In the genomic region with DNA sequence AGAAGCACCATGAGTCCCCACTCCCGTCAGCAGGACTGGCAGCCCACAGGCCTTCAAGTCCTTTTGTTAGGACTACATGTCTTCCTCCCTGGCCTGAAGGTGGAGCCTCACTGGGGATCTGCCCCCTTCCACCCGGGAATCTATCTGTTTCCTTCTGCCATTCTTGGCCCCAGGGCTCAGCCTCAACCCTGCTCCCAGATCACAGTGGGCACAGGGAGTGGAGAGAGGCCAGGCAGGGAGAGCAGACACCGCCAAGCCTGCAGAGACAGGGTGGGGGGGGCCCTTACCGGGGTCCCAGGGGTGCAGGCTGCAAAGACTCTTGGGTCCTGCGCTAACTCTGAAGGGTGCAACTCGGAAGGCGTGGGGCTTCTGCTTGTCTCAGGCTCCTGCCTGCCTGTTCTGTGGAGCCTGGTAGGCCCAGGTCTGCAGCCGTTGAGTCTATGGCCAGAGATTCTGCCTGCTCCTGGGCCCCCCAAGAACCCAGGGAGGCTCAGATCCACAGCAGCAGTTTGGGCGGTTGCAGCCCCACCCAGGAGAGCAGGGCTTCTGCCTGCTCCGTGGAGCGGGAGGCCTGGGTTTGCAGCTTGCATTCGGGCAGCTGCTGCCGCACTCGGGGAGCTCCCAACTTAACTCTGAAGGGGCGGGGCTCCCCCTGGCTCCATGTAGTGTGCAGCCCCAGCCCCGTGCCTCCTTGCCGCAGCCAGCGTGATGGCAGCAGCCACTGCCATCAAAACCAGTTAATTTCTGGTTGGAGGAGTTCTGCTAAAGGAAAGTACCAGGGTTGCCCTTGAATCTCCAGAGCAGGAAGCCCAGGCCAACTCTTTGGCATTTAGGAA, we compare ENCODE assay signal across 15 cellular contexts. TPM values are rescaled to one million over a fixed set of nuclear protein-coding genes. Genes with fewer than 3 reads are reported as not detected.
DNase-seq lines count a peak whose midpoint lies in the region; ATAC-seq and TF ChIP-seq lines count a peak whose summit lies in the region.
"Had no signal": no experiment of that assay in that cellular context is flagged by ENCODE, and none has a peak within 500 bp of the region (broad histone marks: within the 10 kb centered on the region; RNA-seq: fewer than 3 reads in every experiment).

No MANE protein-coding gene starts in this region.

- no peak for TF ChIP-seq CTCF in neural progenitor cell (IDR thresholded peaks at IDR 0.05)

- intact Hi-C loops in dendritic cell treated with granulocyte-macrophage colony-stimulating factor and Interleukin-4, amounts not matched to agents 40 ng/mL and 50 ng/mL, for 4 days (cut with micrococcal nuclease): no loop called here
- intact Hi-C loops in aorta (cut with DNase I): no loop called here

- H3K9ac ChIP-seq in neural progenitor cell: no peak overlapping the region
- H3K9ac ChIP-seq: BLaER1 had no signal

- H3K9me3 Mint-ChIP-seq in stimulated activated naive CD8-positive, alpha-beta T cell treated with anti-CD3 and anti-CD28 coated beads, Interleukin-15, amount 100 ng/mL, for 72 hours: no peaks in the 10 kb centered on the region
- no peaks in the 10 kb centered on the region for H3K9me3 Mint-ChIP-seq in dendritic cell treated with granulocyte-macrophage colony-stimulating factor and Interleukin-4, amounts not matched to agents 40 ng/mL and 50 ng/mL, for 4 days
- no peaks in the 10 kb centered on the region for H3K9me3 Mint-ChIP-seq in neural progenitor cell
- H3K9me3 Mint-ChIP-seq: CD4-positive, CD25-positive, alpha-beta regulatory T cell had no signal

- no peaks in the 10 kb centered on the region for H3F3A ChIP-seq in neural progenitor cell (ENCODE audit: low read depth)

- no peaks in the 10 kb centered on the region for H3K9me3 ChIP-seq in neural progenitor cell (ENCODE audit: low read depth)
- H3K9me3 ChIP-seq in aorta (ENCODE audit: control insufficient read depth, low read length): no peaks in the 10 kb centered on the region
- H3K9me3 ChIP-seq: BLaER1, HAP-1 had no signal

- no peaks in the 10 kb centered on the region for H3K36me3 ChIP-seq in neural progenitor cell
- no peaks in the 10 kb centered on the region for H3K36me3 ChIP-seq in aorta (ENCODE audit: control insufficient read depth in 1 of 2, insufficient read depth in 2 of 2, low read length in 1 of 2)
- H3K36me3 ChIP-seq: BLaER1, HAP-1 had no signal

- no peak overlapping the region for H3K27ac ChIP-seq in neural progenitor cell
- H3K27ac ChIP-seq in aorta (ENCODE audit: low read depth in 1 of 2, low read length in 2 of 2): no peak overlapping the region
- H3K27ac ChIP-seq: BLaER1 had no signal

- no peak overlapping the region for H3K4me3 Mint-ChIP-seq in stimulated activated naive CD8-positive, alpha-beta T cell treated with anti-CD3 and anti-CD28 coated beads, Interleukin-15, amount 100 ng/mL, for 72 hours
- H3K4me3 Mint-ChIP-seq in dendritic cell treated with granulocyte-macrophage colony-stimulating factor and Interleukin-4, amounts not matched to agents 40 ng/mL and 50 ng/mL, for 4 days: no peak overlapping the region
- H3K4me3 Mint-ChIP-seq in neural progenitor cell: no peak overlapping the region
- H3K4me3 Mint-ChIP-seq: CD4-positive, CD25-positive, alpha-beta regulatory T cell had no signal

- H3K4me3 ChIP-seq in neural progenitor cell (no peak overlapping the region), aorta (ENCODE audit: low read length in 2 of 2) (no peak overlapping the region)
- H3K4me3 ChIP-seq: BLaER1, HAP-1 had no signal

- H3K36me3 Mint-ChIP-seq in dendritic cell treated with granulocyte-macrophage colony-stimulating factor and Interleukin-4, amounts not matched to agents 40 ng/mL and 50 ng/mL, for 4 days (ENCODE audit: low read depth): no peaks in the 10 kb centered on the region
- no peaks in the 10 kb centered on the region for H3K36me3 Mint-ChIP-seq in neural progenitor cell
- H3K36me3 Mint-ChIP-seq: CD4-positive, CD25-positive, alpha-beta regulatory T cell had no signal

- no peaks in the 10 kb centered on the region for H3K27me3 Mint-ChIP-seq in stimulated activated naive CD8-positive, alpha-beta T cell treated with anti-CD3 and anti-CD28 coated beads, Interleukin-15, amount 100 ng/mL, for 72 hours
- no peaks in the 10 kb centered on the region for H3K27me3 Mint-ChIP-seq in dendritic cell treated with granulocyte-macrophage colony-stimulating factor and Interleukin-4, amounts not matched to agents 40 ng/mL and 50 ng/mL, for 4 days
- no peaks in the 10 kb centered on the region for H3K27me3 Mint-ChIP-seq in neural progenitor cell (ENCODE audit: insufficient read depth, low read depth)
- H3K27me3 Mint-ChIP-seq: CD4-positive, CD25-positive, alpha-beta regulatory T cell had no signal

- H3K4me1 Mint-ChIP-seq in stimulated activated naive CD8-positive, alpha-beta T cell treated with anti-CD3 and anti-CD28 coated beads, Interleukin-15, amount 100 ng/mL, for 72 hours: no peaks in the 10 kb centered on the region
- peaks cover 6% of the 10 kb centered on the region for H3K4me1 Mint-ChIP-seq in dendritic cell treated with granulocyte-macrophage colony-stimulating factor and Interleukin-4, amounts not matched to agents 40 ng/mL and 50 ng/mL, for 4 days (ENCODE audit: low read depth)
- H3K4me1 Mint-ChIP-seq in neural progenitor cell: no peaks in the 10 kb centered on the region
- H3K4me1 Mint-ChIP-seq: CD4-positive, CD25-positive, alpha-beta regulatory T cell had no signal

- H4K20me1 ChIP-seq in neural progenitor cell (ENCODE audit: low read depth): no peaks in the 10 kb centered on the region
- H4K20me1 ChIP-seq: BLaER1 had no signal

- no peak for DNase-seq in stimulated activated naive CD8-positive, alpha-beta T cell treated with anti-CD3 and anti-CD28 coated beads, Interleukin-15, amount 100 ng/mL, for 72 hours
- DNase-seq in stimulated activated naive CD8-positive, alpha-beta T cell treated with anti-CD3 and anti-CD28 coated beads, Interleukin-15, Interleukin-2, amounts not matched to agents 100 U/mL and 50 U/mL, for 24 hours: no peak
- DNase-seq in neural progenitor cell (ENCODE audit: low spot score) (no peak), aorta (no peak), NK-92 (lab: John Stamatoyannopoulos, UW; ENCODE audit: unreplicated experiment) (no peak), middle frontal gyrus (ENCODE audit: extremely low spot score, low spot score) (no peak)
- DNase-seq: 8988T; AML-193; CD4-positive, CD25-positive, alpha-beta regulatory T cell; DMS53; GF-D8 had no signal

- no peak overlapping the region for H3K4me2 ChIP-seq in neural progenitor cell
- H3K4me2 ChIP-seq: BLaER1 had no signal

- H3K4me1 ChIP-seq in neural progenitor cell (no peaks in the 10 kb centered on the region), aorta (ENCODE audit: control insufficient read depth in 1 of 2, insufficient read depth in 2 of 2, low read length in 2 of 2) (no peaks in the 10 kb centered on the region)
- H3K4me1 ChIP-seq: BLaER1, HAP-1 had no signal

- 89 to 92% methylated on average over 18 of the region's 18 CpGs for WGBS in aorta, 2 donors

- no peaks in the 10 kb centered on the region for H3K79me2 ChIP-seq in neural progenitor cell (ENCODE audit: low read depth)

- H2AFZ ChIP-seq in neural progenitor cell (replicated peaks): peak overlapping the region; percentile 42

- no peaks in the 10 kb centered on the region for H3K27me3 ChIP-seq in neural progenitor cell
- H3K27me3 ChIP-seq in aorta (ENCODE audit: control insufficient read depth in 1 of 2, insufficient read depth in 2 of 2, low read length in 1 of 2): no peaks in the 10 kb centered on the region
- H3K27me3 ChIP-seq: BLaER1 had no signal

- ATAC-seq in stimulated activated naive CD8-positive, alpha-beta T cell treated with anti-CD3 and anti-CD28 coated beads, Interleukin-15, amount 100 ng/mL, for 72 hours: peak; percentile 9
- ATAC-seq in stimulated activated naive CD8-positive, alpha-beta T cell treated with anti-CD3 and anti-CD28 coated beads, Interleukin-15, Interleukin-2, amounts not matched to agents 100 U/mL and 50 U/mL, for 24 hours: no peak
- ATAC-seq in aorta (ENCODE audit: low FRiP score) (peak; percentile 33), HG03108 (IDR thresholded peaks at IDR 0.05; ENCODE audit: unreplicated experiment) (no peak)

- H3K27ac Mint-ChIP-seq in stimulated activated naive CD8-positive, alpha-beta T cell treated with anti-CD3 and anti-CD28 coated beads, Interleukin-15, amount 100 ng/mL, for 72 hours: no peak overlapping the region
- H3K27ac Mint-ChIP-seq in dendritic cell treated with granulocyte-macrophage colony-stimulating factor and Interleukin-4, amounts not matched to agents 40 ng/mL and 50 ng/mL, for 4 days: peak overlapping the region; percentile 32
- no peak overlapping the region for H3K27ac Mint-ChIP-seq in neural progenitor cell

RNA-seq across cellular contexts. Expression of gene PLBD1, which starts 21.7 kb away (rescaled TPM):
- total RNA-seq in neural progenitor cell (ENCODE audit: low replicate concordance): 4.8 and 5.4 TPM in 2 replicates
- 10 to 100 TPM; 11.6 to 24.8 TPM for total RNA-seq in aorta
- polyA plus RNA-seq in aorta: 1 to 10 TPM; 3.0 to 6.3 TPM
- total RNA-seq: CD4-positive, CD25-positive, alpha-beta regulatory T cell had no signal

Comparison
In these comparisons a context has a peak if more than half of its experiments do, and no peak if none do; other contexts are left out.
1. ATAC-seq: peak in stimulated activated naive CD8-positive, alpha-beta T cell treated with anti-CD3 and anti-CD28 coated beads, Interleukin-15, amount 100 ng/mL, for 72 hours (single experiment) and aorta (single experiment); none in stimulated activated naive CD8-positive, alpha-beta T cell treated with anti-CD3 and anti-CD28 coated beads, Interleukin-15, Interleukin-2, amounts not matched to agents 100 U/mL and 50 U/mL, for 24 hours (single experiment) and HG03108 (single experiment).